9 cellular contexts compared by ENCODE assay signal in the genomic region with DNA sequence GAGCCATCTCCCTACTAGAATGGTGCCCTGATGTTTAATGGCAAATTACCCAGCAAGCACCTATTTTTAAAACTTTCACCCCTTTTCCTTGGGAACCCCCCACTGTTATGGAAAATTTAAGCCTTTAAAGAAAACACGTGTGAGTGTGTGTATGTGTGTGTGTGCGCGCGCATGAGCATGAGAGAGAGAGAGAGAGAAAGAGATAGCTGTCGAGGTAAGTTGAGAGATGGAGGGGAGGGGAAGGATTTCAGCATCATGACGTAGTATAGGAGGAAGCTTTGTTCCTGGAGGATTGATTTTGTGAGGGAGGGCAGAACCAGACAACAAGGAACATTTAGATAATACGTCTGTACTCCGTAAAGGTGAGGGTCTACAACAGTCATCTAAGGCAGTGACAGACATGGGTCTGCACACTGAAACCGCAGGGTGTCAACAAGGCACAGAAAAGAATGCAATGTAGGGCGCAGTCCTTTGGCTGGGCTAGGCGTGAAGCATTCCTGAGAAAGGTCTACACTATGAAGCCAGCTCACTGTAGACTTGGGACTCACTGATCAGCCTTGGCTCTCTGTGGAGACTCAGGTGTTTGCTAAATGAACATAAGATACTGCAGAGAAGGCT.
DNase-seq lines count a peak whose midpoint lies in the region; ATAC-seq, FAIRE-seq and TF ChIP-seq lines count a peak whose summit lies in the region.
"Had no signal": no experiment of that assay in that cellular context is flagged by ENCODE, and none has a peak within 500 bp of the region (broad histone marks: within the 10 kb centered on the region; RNA-seq: fewer than 3 reads in every experiment).

No MANE protein-coding gene starts in this region.

- peak overlapping the region; percentile 74 for H3K4me3 Mint-ChIP-seq in activated B cell treated with CpG ODN at 0.5 μM for 24 hours

- peak overlapping the region; percentile 63 for H3K4me3 ChIP-seq in HUES6 (ENCODE audit: low read depth, low read length)
- H3K4me3 ChIP-seq in heart left ventricle: peak overlapping the region in 11 of 12 donors; percentile 42 to 67 (median 58)
- H3K4me3 ChIP-seq in skeletal muscle cell (ENCODE audit: low read depth, low read length): peak overlapping the region; percentile 53

- intact Hi-C loops in activated B cell treated with CpG ODN at 0.5 μM for 24 hours (cut with micrococcal nuclease) (loop anchor here (1.0 kb wide), 1 partner anchor 85 kb away; no protein-coding TSS in a partner anchor), heart left ventricle (cut with DNase I) (loop anchor here in 5 of 10 donors (5.0 to 10.0 kb wide), 7 partner anchors 81 to 602 kb away; a partner anchor contains a TSS)

- peaks cover 5% of the 10 kb centered on the region; the same call in 1 of the 2 replicates for H3K9me3 ChIP-seq in HUES6 (ENCODE audit: control insufficient read depth, insufficient read depth, low read depth, low read length)
- H3K9me3 ChIP-seq in heart left ventricle: peaks cover 0 to 13% (median 0%) of the 10 kb centered on the region in 12 donors

- no peak for TF ChIP-seq POLR2A in heart left ventricle (IDR thresholded peaks at IDR 0.05)
- no peak for TF ChIP-seq POLR2A in GM12892 (IDR thresholded peaks at IDR 0.05; ENCODE audit: low read depth, low read length)

- no peak for TF ChIP-seq CTCF in activated B cell treated with CpG ODN at 0.5 μM for 24 hours (IDR thresholded peaks at IDR 0.05)
- TF ChIP-seq CTCF in heart left ventricle (IDR thresholded peaks at IDR 0.05): no peak

- H3K27me3 Mint-ChIP-seq in activated B cell treated with CpG ODN at 0.5 μM for 24 hours: peaks cover 29% of the 10 kb centered on the region

- H3K4me1 ChIP-seq in HUES6 (ENCODE audit: control insufficient read depth, insufficient read depth, low read length) (peaks cover 31% of the 10 kb centered on the region), heart left ventricle (peaks cover 0 to 20% (median 6%) of the 10 kb centered on the region in 12 donors)

- H3K27ac ChIP-seq in HUES6 (ENCODE audit: low read depth, low read length) (no peak overlapping the region), heart left ventricle (peak overlapping the region in 6 of 12 donors; percentile 42 to 77 (median 72))

- peaks cover 5% of the 10 kb centered on the region for H3K9me3 Mint-ChIP-seq in activated B cell treated with CpG ODN at 0.5 μM for 24 hours

- WGBS in heart left ventricle, 4 donors: 37 to 43% (median 40%) methylated on average over 11 of the region's 11 CpGs

- H3K4me1 Mint-ChIP-seq in activated B cell treated with CpG ODN at 0.5 μM for 24 hours: peaks cover 20% of the 10 kb centered on the region

- CTCF ChIA-PET in activated B cell treated with CpG ODN at 0.5 μM for 24 hours (lab: Charles Lee): no interaction called here

- FAIRE-seq in GM12892 (lab: Jason Lieb, UNC): no peak

- ATAC-seq in activated B cell treated with CpG ODN at 0.5 μM for 24 hours (ENCODE audit: low read depth) (no peak), heart left ventricle (peak in 1 of 4 donors; percentile 7)
- ATAC-seq: Panc1 had no signal

- H3K9ac ChIP-seq in HUES6 (ENCODE audit: low read length): peak overlapping the region; percentile 79

- POLR2A ChIA-PET in activated B cell treated with CpG ODN at 0.5 μM for 24 hours (lab: Charles Lee): no interaction called here

- H3K36me3 ChIP-seq in HUES6 (ENCODE audit: control insufficient read depth, insufficient read depth, low read length): peaks cover 9% of the 10 kb centered on the region
- H3K36me3 ChIP-seq in heart left ventricle: no peaks in the 10 kb centered on the region

- H3K27ac Mint-ChIP-seq in activated B cell treated with CpG ODN at 0.5 μM for 24 hours: no peak overlapping the region

- no peak for DNase-seq in activated B cell treated with CpG ODN at 0.5 μM for 24 hours
- DNase-seq in heart left ventricle: no peak
- no peak for DNase-seq in skeletal muscle cell (ENCODE audit: low read depth)
- no peak for DNase-seq in GM12892 (ENCODE audit: insufficient read length)
- DNase-seq in GOT3 (lab: John Stamatoyannopoulos, UW): no peak
- no peak for DNase-seq in inferior parietal cortex (ENCODE audit: extremely low spot score)
- DNase-seq in activated CD4-positive, alpha-beta T cell treated with anti-CD3 and anti-CD28 coated beads for 4 hours: no peak

- H3K36me3 Mint-ChIP-seq in activated B cell treated with CpG ODN at 0.5 μM for 24 hours (ENCODE audit: low read depth): no peaks in the 10 kb centered on the region

- no peaks in the 10 kb centered on the region for H3K27me3 ChIP-seq in HUES6 (ENCODE audit: control insufficient read depth, insufficient read depth, low read length)
- no peaks in the 10 kb centered on the region for H3K27me3 ChIP-seq in heart left ventricle
